In the genomic region with DNA sequence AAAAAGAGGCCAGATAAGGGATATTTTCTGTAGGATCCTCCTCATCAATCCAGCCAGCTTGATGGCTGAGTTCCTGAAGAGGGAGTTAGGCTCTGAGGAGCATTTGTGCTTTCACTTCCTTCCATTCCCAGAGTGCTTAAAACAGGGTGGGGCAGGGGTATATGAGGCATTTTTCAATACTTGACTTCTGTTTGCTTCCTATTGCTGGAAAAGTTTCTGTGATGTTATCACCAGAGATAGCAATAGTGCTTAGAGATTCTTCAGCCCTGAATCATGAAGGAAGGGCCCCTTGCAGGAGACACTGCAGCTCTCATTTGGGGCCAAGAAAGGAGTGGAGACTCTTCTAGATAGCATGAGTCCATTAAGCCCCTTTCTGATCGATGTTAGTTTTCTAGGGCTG, we compare ENCODE assay signal across 1 cellular context.
TF ChIP-seq lines count a peak whose summit lies in the region.

No MANE protein-coding gene starts in this region.

TF ChIP-seq in GM12878, 131 proteins besides CTCF, POLR2A, EP300 and RAD21 (continued from another document):
- TF ChIP-seq, protein P1, sequence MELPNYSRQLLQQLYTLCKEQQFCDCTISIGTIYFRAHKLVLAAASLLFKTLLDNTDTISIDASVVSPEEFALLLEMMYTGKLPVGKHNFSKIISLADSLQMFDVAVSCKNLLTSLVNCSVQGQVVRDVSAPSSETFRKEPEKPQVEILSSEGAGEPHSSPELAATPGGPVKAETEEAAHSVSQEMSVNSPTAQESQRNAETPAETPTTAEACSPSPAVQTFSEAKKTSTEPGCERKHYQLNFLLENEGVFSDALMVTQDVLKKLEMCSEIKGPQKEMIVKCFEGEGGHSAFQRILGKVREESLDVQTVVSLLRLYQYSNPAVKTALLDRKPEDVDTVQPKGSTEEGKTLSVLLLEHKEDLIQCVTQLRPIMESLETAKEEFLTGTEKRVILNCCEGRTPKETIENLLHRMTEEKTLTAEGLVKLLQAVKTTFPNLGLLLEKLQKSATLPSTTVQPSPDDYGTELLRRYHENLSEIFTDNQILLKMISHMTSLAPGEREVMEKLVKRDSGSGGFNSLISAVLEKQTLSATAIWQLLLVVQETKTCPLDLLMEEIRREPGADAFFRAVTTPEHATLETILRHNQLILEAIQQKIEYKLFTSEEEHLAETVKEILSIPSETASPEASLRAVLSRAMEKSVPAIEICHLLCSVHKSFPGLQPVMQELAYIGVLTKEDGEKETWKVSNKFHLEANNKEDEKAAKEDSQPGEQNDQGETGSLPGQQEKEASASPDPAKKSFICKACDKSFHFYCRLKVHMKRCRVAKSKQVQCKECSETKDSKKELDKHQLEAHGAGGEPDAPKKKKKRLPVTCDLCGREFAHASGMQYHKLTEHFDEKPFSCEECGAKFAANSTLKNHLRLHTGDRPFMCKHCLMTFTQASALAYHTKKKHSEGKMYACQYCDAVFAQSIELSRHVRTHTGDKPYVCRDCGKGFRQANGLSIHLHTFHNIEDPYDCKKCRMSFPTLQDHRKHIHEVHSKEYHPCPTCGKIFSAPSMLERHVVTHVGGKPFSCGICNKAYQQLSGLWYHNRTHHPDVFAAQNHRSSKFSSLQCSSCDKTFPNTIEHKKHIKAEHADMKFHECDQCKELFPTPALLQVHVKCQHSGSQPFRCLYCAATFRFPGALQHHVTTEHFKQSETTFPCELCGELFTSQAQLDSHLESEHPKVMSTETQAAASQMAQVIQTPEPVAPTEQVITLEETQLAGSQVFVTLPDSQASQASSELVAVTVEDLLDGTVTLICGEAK (IDR thresholded peaks at IDR 0.05; ENCODE audit: borderline replicate concordance): no peak
- TF ChIP-seq, protein P2, sequence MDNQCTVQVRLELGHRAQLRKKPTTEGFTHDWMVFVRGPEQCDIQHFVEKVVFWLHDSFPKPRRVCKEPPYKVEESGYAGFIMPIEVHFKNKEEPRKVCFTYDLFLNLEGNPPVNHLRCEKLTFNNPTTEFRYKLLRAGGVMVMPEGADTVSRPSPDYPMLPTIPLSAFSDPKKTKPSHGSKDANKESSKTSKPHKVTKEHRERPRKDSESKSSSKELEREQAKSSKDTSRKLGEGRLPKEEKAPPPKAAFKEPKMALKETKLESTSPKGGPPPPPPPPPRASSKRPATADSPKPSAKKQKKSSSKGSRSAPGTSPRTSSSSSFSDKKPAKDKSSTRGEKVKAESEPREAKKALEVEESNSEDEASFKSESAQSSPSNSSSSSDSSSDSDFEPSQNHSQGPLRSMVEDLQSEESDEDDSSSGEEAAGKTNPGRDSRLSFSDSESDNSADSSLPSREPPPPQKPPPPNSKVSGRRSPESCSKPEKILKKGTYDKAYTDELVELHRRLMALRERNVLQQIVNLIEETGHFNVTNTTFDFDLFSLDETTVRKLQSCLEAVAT (IDR thresholded peaks at IDR 0.05): no peak
